ENCODE assay signal across 19 cellular contexts in genomic region chr4:3690576-3691152, GRCh38.
DNase-seq lines count a peak whose midpoint lies in the region; ATAC-seq and TF ChIP-seq lines count a peak whose summit lies in the region.
"Had no signal": no experiment of that assay in that cellular context is flagged by ENCODE, and none has a peak within 500 bp of the region (broad histone marks: within the 10 kb centered on the region; RNA-seq: fewer than 3 reads in every experiment).

No MANE protein-coding gene starts in this region.

- H3K27me3 ChIP-seq in WERI-Rb-1 (ENCODE audit: insufficient read depth, low read depth, severe bottlenecking): no peaks in the 10 kb centered on the region
- H3K27me3 ChIP-seq in left lung: peaks cover 0 to 6% of the 10 kb centered on the region in 2 donors

- no peaks in the 10 kb centered on the region for H3K27me3 Mint-ChIP-seq in activated naive CD4-positive, alpha-beta T cell treated with anti-CD3 and anti-CD28 coated beads for 36 hours (ENCODE audit: low read depth)

- H3K9me3 Mint-ChIP-seq in activated naive CD4-positive, alpha-beta T cell treated with anti-CD3 and anti-CD28 coated beads for 36 hours: no peaks in the 10 kb centered on the region
- no peaks in the 10 kb centered on the region for H3K9me3 Mint-ChIP-seq in stimulated activated effector memory CD8-positive, alpha-beta T cell treated with anti-CD3 and anti-CD28 coated beads, Interleukin-12 subunit alpha, Interleukin-12 subunit beta, amount 100 ng/mL, for 72 hours

- no peak for ATAC-seq in left lung
- peak; percentile 33 for ATAC-seq in stimulated activated effector memory CD8-positive, alpha-beta T cell treated with anti-CD3 and anti-CD28 coated beads, Interleukin-12 subunit alpha, Interleukin-12 subunit beta, amount 100 ng/mL, for 72 hours
- no peak for ATAC-seq in GM19467 (IDR thresholded peaks at IDR 0.05; ENCODE audit: unreplicated experiment)

- no peak for TF ChIP-seq CTCF in WERI-Rb-1 (IDR thresholded peaks at IDR 0.05; ENCODE audit: low read depth, low read length)
- no peak for TF ChIP-seq CTCF in left lung (IDR thresholded peaks at IDR 0.05)

- peak; percentile 5 for DNase-seq in activated naive CD4-positive, alpha-beta T cell treated with anti-CD3 and anti-CD28 coated beads, Interleukin-2, amount 50 U/mL, for 16 hours
- DNase-seq in activated naive CD4-positive, alpha-beta T cell treated with anti-CD3 and anti-CD28 coated beads for 36 hours: no peak
- DNase-seq in WERI-Rb-1: peak; percentile 60
- peak; percentile 17 to 55 for DNase-seq in left lung
- DNase-seq in stimulated activated effector memory CD8-positive, alpha-beta T cell treated with anti-CD3 and anti-CD28 coated beads, Interleukin-12 subunit alpha, Interleukin-12 subunit beta, amount 100 ng/mL, for 72 hours (ENCODE audit: low spot score in 2 of 2): no peak
- no peak for DNase-seq in nucleus accumbens (lab: John Stamatoyannopoulos, UW)
- no peak for DNase-seq in activated gamma-delta T cell (lab: John Stamatoyannopoulos, UW)
- DNase-seq: 8988T, C1 segment of cervical spinal cord, EL, GF-D8, Kasumi-1, NCI-H1694, NCI-H2081, NCI-H2171 treated with DMSO at 0.1 percent for 48 hours, NCI-H446, SHP77 had no signal

- CTCF ChIA-PET in activated naive CD4-positive, alpha-beta T cell treated with anti-CD3 and anti-CD28 coated beads for 36 hours (lab: Charles Lee): no interaction called here

- H3K36me3 ChIP-seq in WERI-Rb-1 (no peaks in the 10 kb centered on the region), left lung (no peaks in the 10 kb centered on the region)

- no peaks in the 10 kb centered on the region for H3K36me3 Mint-ChIP-seq in activated naive CD4-positive, alpha-beta T cell treated with anti-CD3 and anti-CD28 coated beads for 36 hours (ENCODE audit: low read depth)
- H3K36me3 Mint-ChIP-seq in stimulated activated effector memory CD8-positive, alpha-beta T cell treated with anti-CD3 and anti-CD28 coated beads, Interleukin-12 subunit alpha, Interleukin-12 subunit beta, amount 100 ng/mL, for 72 hours: no peaks in the 10 kb centered on the region

- H3K4me3 Mint-ChIP-seq in activated naive CD4-positive, alpha-beta T cell treated with anti-CD3 and anti-CD28 coated beads for 36 hours: no peak overlapping the region
- no peak overlapping the region for H3K4me3 Mint-ChIP-seq in stimulated activated effector memory CD8-positive, alpha-beta T cell treated with anti-CD3 and anti-CD28 coated beads, Interleukin-12 subunit alpha, Interleukin-12 subunit beta, amount 100 ng/mL, for 72 hours

- no peaks in the 10 kb centered on the region for H3K9me3 ChIP-seq in WERI-Rb-1 (ENCODE audit: severe bottlenecking)
- H3K9me3 ChIP-seq in left lung: no peaks in the 10 kb centered on the region

- H3K27ac Mint-ChIP-seq in activated naive CD4-positive, alpha-beta T cell treated with anti-CD3 and anti-CD28 coated beads for 36 hours: no peak overlapping the region
- H3K27ac Mint-ChIP-seq in stimulated activated effector memory CD8-positive, alpha-beta T cell treated with anti-CD3 and anti-CD28 coated beads, Interleukin-12 subunit alpha, Interleukin-12 subunit beta, amount 100 ng/mL, for 72 hours: no peak overlapping the region

- intact Hi-C loops in activated naive CD4-positive, alpha-beta T cell treated with anti-CD3 and anti-CD28 coated beads for 36 hours (cut with micrococcal nuclease): no loop called here
- intact Hi-C loops in left lung (cut with DNase I): no loop called here

- H3K27ac ChIP-seq in WERI-Rb-1 (no peak overlapping the region), left lung (no peak overlapping the region)
- H3K27ac ChIP-seq: SK-N-MC had no signal

- H3K4me1 Mint-ChIP-seq in activated naive CD4-positive, alpha-beta T cell treated with anti-CD3 and anti-CD28 coated beads for 36 hours (ENCODE audit: low read depth): no peaks in the 10 kb centered on the region
- H3K4me1 Mint-ChIP-seq in stimulated activated effector memory CD8-positive, alpha-beta T cell treated with anti-CD3 and anti-CD28 coated beads, Interleukin-12 subunit alpha, Interleukin-12 subunit beta, amount 100 ng/mL, for 72 hours: no peaks in the 10 kb centered on the region

- no peak overlapping the region for H3K4me3 ChIP-seq in WERI-Rb-1 (ENCODE audit: low read depth, low read length)
- H3K4me3 ChIP-seq in left lung: no peak overlapping the region
- H3K4me3 ChIP-seq: SK-N-MC had no signal

- no peaks in the 10 kb centered on the region for H3K4me1 ChIP-seq in left lung

Comparison
In these comparisons a context has a peak if more than half of its experiments do, and no peak if none do; other contexts are left out.
1. DNase-seq: peak in activated naive CD4-positive, alpha-beta T cell treated with anti-CD3 and anti-CD28 coated beads, Interleukin-2, amount 50 U/mL, for 16 hours (single experiment), WERI-Rb-1 (single experiment) and left lung (2 of 2); none in activated naive CD4-positive, alpha-beta T cell treated with anti-CD3 and anti-CD28 coated beads for 36 hours (single experiment), stimulated activated effector memory CD8-positive, alpha-beta T cell treated with anti-CD3 and anti-CD28 coated beads, Interleukin-12 subunit alpha, Interleukin-12 subunit beta, amount 100 ng/mL, for 72 hours (0 of 2), nucleus accumbens (0 of 56) and activated gamma-delta T cell (single experiment).